ENCODE assay signal across 18 cellular contexts in the genomic region with DNA sequence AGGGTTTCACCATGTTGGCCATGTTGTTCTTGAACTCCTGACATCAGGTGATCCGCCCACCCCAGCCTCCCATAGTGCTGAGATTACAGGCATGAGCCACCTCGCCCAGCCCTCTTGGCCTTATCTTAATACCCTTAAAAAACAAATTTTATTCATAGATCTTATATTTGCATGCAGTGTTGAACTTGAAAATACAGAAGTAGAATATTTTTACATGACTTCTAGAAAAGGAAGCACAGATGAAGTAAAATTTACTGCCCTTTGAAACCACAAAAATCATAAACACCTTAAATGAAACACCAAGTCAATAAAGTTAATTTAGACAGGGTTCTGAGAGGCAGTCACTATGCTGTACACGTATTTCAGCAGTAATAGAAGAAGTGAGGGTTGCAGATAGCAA.
DNase-seq lines count a peak whose midpoint lies in the region; ATAC-seq and TF ChIP-seq lines count a peak whose summit lies in the region.
"Had no signal": no experiment of that assay in that cellular context is flagged by ENCODE, and none has a peak within 500 bp of the region (broad histone marks: within the 10 kb centered on the region; RNA-seq: fewer than 3 reads in every experiment).

No MANE protein-coding gene starts in this region.

- no peaks in the 10 kb centered on the region for H3K9me3 ChIP-seq in gastrocnemius medialis
- H3K9me3 ChIP-seq in SJCRH30 (replicated peaks): no peaks in the 10 kb centered on the region
- H3K9me3 ChIP-seq in A673 (ENCODE audit: low read depth, low read length, poor library complexity, severe bottlenecking): peaks cover 6% of the 10 kb centered on the region

- H3K27ac ChIP-seq in gastrocnemius medialis: no peak overlapping the region
- no peak overlapping the region for H3K27ac ChIP-seq in SJCRH30
- no peak overlapping the region for H3K27ac ChIP-seq in A673 (ENCODE audit: low read depth, low read length, poor library complexity, severe bottlenecking)
- H3K27ac ChIP-seq: A549, brain microvascular endothelial cell, epithelial cell of prostate, KMS-11, sigmoid colon, uterus had no signal

- no peak for TF ChIP-seq CTCF in GM06990 (IDR thresholded peaks at IDR 0.05; ENCODE audit: insufficient read depth, low read length, poor library complexity, severe bottlenecking)
- no peak for TF ChIP-seq CTCF in gastrocnemius medialis (IDR thresholded peaks at IDR 0.05 in 4 of 5, conservative IDR thresholded peaks at IDR 0.05 in 1 of 5)
- TF ChIP-seq CTCF in A673 (conservative IDR thresholded peaks at IDR 0.05; ENCODE audit: low read depth, low read length): no peak

- no peak for TF ChIP-seq POLR2A in gastrocnemius medialis (IDR thresholded peaks at IDR 0.05)

- H3K36me3 ChIP-seq in GM06990 (ENCODE audit: control insufficient read depth, insufficient read depth, low read length) (no peaks in the 10 kb centered on the region), gastrocnemius medialis (no peaks in the 10 kb centered on the region), SJCRH30 (no peaks in the 10 kb centered on the region), A673 (ENCODE audit: insufficient read depth, low read length, poor library complexity, severe bottlenecking) (no peaks in the 10 kb centered on the region)
- H3K36me3 ChIP-seq: brain microvascular endothelial cell, sigmoid colon, uterus had no signal

- no peaks in the 10 kb centered on the region for H3K27me3 Mint-ChIP-seq in stimulated activated naive CD8-positive, alpha-beta T cell treated with anti-CD3 and anti-CD28 coated beads, Interleukin-15, amount 100 ng/mL, for 72 hours

- POLR2A ChIA-PET in A673 (lab: Charles Lee; ENCODE audit: low non-redundant PET): no interaction called here

- in situ Hi-C loops in gastrocnemius medialis (cut with MboI; ENCODE audit: low sequenced_read_pairs in 4 of 4): no loop called here

- H3K4me3 ChIP-seq in GM06990 (replicated peaks; ENCODE audit: low read depth, low read length): no peak overlapping the region
- no peak overlapping the region for H3K4me3 ChIP-seq in gastrocnemius medialis
- H3K4me3 ChIP-seq in SJCRH30: no peak overlapping the region
- no peak overlapping the region for H3K4me3 ChIP-seq in A673 (ENCODE audit: low read depth, low read length, poor library complexity, severe bottlenecking)
- H3K4me3 ChIP-seq: A549, sigmoid colon, uterus had no signal

- H3K27me3 ChIP-seq in GM06990 (replicated peaks; ENCODE audit: control insufficient read depth, insufficient read depth, low read length) (no peaks in the 10 kb centered on the region), gastrocnemius medialis (no peaks in the 10 kb centered on the region), SJCRH30 (no peaks in the 10 kb centered on the region), A673 (replicated peaks; ENCODE audit: insufficient read depth, low read depth, low read length, poor library complexity) (no peaks in the 10 kb centered on the region)
- H3K27me3 ChIP-seq: brain microvascular endothelial cell, sigmoid colon, uterus had no signal

- ATAC-seq in GM19452 (IDR thresholded peaks at IDR 0.05; ENCODE audit: unreplicated experiment): peak; percentile 59
- ATAC-seq in HG02852 (IDR thresholded peaks at IDR 0.05; ENCODE audit: unreplicated experiment): peak; percentile 73
- ATAC-seq in HG03565 (IDR thresholded peaks at IDR 0.05; ENCODE audit: unreplicated experiment): peak; percentile 46
- ATAC-seq in gastrocnemius medialis: no peak
- ATAC-seq in stimulated activated naive CD8-positive, alpha-beta T cell treated with anti-CD3 and anti-CD28 coated beads, Interleukin-15, amount 100 ng/mL, for 72 hours: no peak
- ATAC-seq: A549, Right ventricle myocardium inferior, WTC11 had no signal

- CTCF ChIA-PET in A673 (lab: Charles Lee): no interaction called here

- no peak overlapping the region for H3K27ac Mint-ChIP-seq in stimulated activated naive CD8-positive, alpha-beta T cell treated with anti-CD3 and anti-CD28 coated beads, Interleukin-15, amount 100 ng/mL, for 72 hours
- H3K27ac Mint-ChIP-seq: WTC11 had no signal

- H3K9me3 Mint-ChIP-seq in stimulated activated naive CD8-positive, alpha-beta T cell treated with anti-CD3 and anti-CD28 coated beads, Interleukin-15, amount 100 ng/mL, for 72 hours: peaks cover 24 to 39% of the 10 kb centered on the region in 2 donors

- BruUV-seq in A673 (replicated peaks; lab: Mats Ljungman, UMichigan): no TSS peak

- H3K4me1 ChIP-seq in gastrocnemius medialis: peaks cover 4 to 15% of the 10 kb centered on the region in 2 donors
- peaks cover 8% of the 10 kb centered on the region for H3K4me1 ChIP-seq in SJCRH30
- H3K4me1 ChIP-seq in A673 (ENCODE audit: insufficient read depth, low read length, poor library complexity, severe bottlenecking): no peaks in the 10 kb centered on the region
- H3K4me1 ChIP-seq: sigmoid colon, uterus had no signal

- intact Hi-C loops in gastrocnemius medialis (cut with DNase I; ENCODE audit: low total_unique reads): no loop called here
- intact Hi-C loops in A673 (cut with micrococcal nuclease; ENCODE audit: unreplicated experiment): no loop called here

- H3K4me1 Mint-ChIP-seq in stimulated activated naive CD8-positive, alpha-beta T cell treated with anti-CD3 and anti-CD28 coated beads, Interleukin-15, amount 100 ng/mL, for 72 hours: peaks cover 11% of the 10 kb centered on the region

- DNase-seq in GM06990 (ENCODE audit: extremely low read depth, insufficient read length) (peak; percentile 29), gastrocnemius medialis (no peak), SJCRH30 (no peak), A673 (ENCODE audit: low spot score) (no peak)
- DNase-seq in stimulated activated naive CD8-positive, alpha-beta T cell treated with anti-CD3 and anti-CD28 coated beads, Interleukin-15, amount 100 ng/mL, for 72 hours: no peak
- DNase-seq: brain microvascular endothelial cell, DND-41, NCI-H2227 treated with DMSO at 0.1 percent for 48 hours, sigmoid colon, uterus had no signal

- H3K4me3 Mint-ChIP-seq in stimulated activated naive CD8-positive, alpha-beta T cell treated with anti-CD3 and anti-CD28 coated beads, Interleukin-15, amount 100 ng/mL, for 72 hours: no peak overlapping the region
- H3K4me3 Mint-ChIP-seq: WTC11 had no signal

Comparison
In these comparisons a context has a peak if more than half of its experiments do, and no peak if none do; other contexts are left out.
1. ATAC-seq: peak in GM19452 (single experiment), HG02852 (single experiment) and HG03565 (single experiment); none in gastrocnemius medialis (0 of 2) and stimulated activated naive CD8-positive, alpha-beta T cell treated with anti-CD3 and anti-CD28 coated beads, Interleukin-15, amount 100 ng/mL, for 72 hours (single experiment).